ENCODE assay signal across 8 cellular contexts in the genomic region with DNA sequence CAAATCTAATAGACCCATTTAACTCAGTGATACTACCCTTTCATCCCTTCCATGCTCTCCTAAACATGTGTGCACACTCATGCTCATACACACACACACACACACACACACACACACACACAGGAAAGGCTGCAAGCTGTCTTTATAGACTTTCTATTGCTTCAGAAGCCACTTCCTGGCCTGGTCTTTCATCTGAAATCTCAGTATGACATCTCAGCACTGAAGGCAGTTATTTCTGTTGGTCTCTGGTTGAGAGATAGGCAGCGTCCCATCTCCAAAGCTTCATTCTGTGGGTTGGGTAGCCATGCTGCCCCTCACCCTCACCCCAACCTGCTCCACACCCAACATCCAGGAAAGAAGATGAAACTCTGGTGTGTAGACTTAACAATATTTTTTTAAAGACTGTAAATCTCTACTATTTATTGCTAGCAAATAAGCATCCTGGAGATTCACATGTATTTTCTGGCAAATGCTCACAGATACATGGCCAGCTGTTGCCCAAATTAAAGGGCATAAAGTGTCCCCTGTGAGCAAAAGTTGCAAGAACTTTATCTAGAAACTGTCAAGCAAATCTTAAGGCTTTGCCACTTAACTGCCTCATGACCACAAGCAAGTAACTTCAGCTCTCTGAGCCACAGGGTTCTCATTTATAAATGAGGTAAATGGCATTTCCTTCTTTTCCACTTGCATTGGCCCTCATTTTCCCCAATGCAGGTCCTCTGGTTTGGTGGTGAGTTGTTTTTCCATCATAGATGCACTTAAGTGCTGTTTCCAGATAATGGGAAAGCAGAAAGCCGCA.
A peak's percentile ranks its signal among the peaks of the same experiment; 100 is the strongest.
DNase-seq lines count a peak whose midpoint lies in the region; ATAC-seq, FAIRE-seq and TF ChIP-seq lines count a peak whose summit lies in the region.

No MANE protein-coding gene starts in this region.

- ATAC-seq in GM21737 (IDR thresholded peaks at IDR 0.05; ENCODE audit: unreplicated experiment), result peak; percentile 87
- ATAC-seq in pancreas, result no peak
- no peak for ATAC-seq in HG02759 (IDR thresholded peaks at IDR 0.05; ENCODE audit: unreplicated experiment)
- ATAC-seq in heart left ventricle, result no peak

- peak overlapping the region in 2 of 10 experiments; percentile 13 to 30; a peak in 1 of 20 replicates for H3K4me3 ChIP-seq in BLaER1 treated with 17β-estradiol and CSF1 and Interleukin-3, amounts not matched to agents 10 nM and 100 nM
- H3K4me3 ChIP-seq in Peyer's patch, result no peak overlapping the region
- H3K4me3 ChIP-seq in pancreas, result no peak overlapping the region
- no peak overlapping the region for H3K4me3 ChIP-seq in heart left ventricle

- H3K4me2 ChIP-seq in BLaER1 treated with 17β-estradiol and CSF1 and Interleukin-3, amounts not matched to agents 10 nM and 100 nM, result peak overlapping the region; percentile 19 to 87 (median 78)

- in situ Hi-C loops in ACHN (cut with HindIII; ENCODE audit: low pct_ligation_motif_present, low pct_unique_long_range_greater_than_20kb, low sequenced_read_pairs), result no loop called here

- peaks cover 28 to 69% (median 48%) of the 10 kb centered on the region in 10 experiments for H3K4me1 ChIP-seq in BLaER1 treated with 17β-estradiol and CSF1 and Interleukin-3, amounts not matched to agents 10 nM and 100 nM
- H3K4me1 ChIP-seq in Peyer's patch, result no peaks in the 10 kb centered on the region
- no peaks in the 10 kb centered on the region for H3K4me1 ChIP-seq in pancreas
- no peaks in the 10 kb centered on the region for H3K4me1 ChIP-seq in heart left ventricle

- intact Hi-C loops in pancreas (cut with DNase I), result no loop called here
- intact Hi-C loops in heart left ventricle (cut with DNase I), result no loop called here

- peak overlapping the region; percentile 75 for H3K27ac Mint-ChIP-seq in activated naive CD8-positive, alpha-beta T cell treated with anti-CD3 and anti-CD28 coated beads for 36 hours

- FAIRE-seq in pancreas (lab: Jason Lieb, UNC), result no peak

- TF ChIP-seq CTCF in Peyer's patch (IDR thresholded peaks at IDR 0.05), result no peak
- TF ChIP-seq CTCF in pancreas (IDR thresholded peaks at IDR 0.05), result no peak
- no peak for TF ChIP-seq CTCF in heart left ventricle (IDR thresholded peaks at IDR 0.05)

- peaks cover 20 to 78% (median 68%) of the 10 kb centered on the region in 11 experiments for H3K9me3 ChIP-seq in BLaER1 treated with 17β-estradiol and CSF1 and Interleukin-3, amounts not matched to agents 10 nM and 100 nM (replicated peaks in 1 of 11)
- H3K9me3 ChIP-seq in Peyer's patch (no peaks in the 10 kb centered on the region), pancreas (no peaks in the 10 kb centered on the region), heart left ventricle (no peaks in the 10 kb centered on the region)

- peaks cover 31% of the 10 kb centered on the region for H3K4me1 Mint-ChIP-seq in activated naive CD8-positive, alpha-beta T cell treated with anti-CD3 and anti-CD28 coated beads for 36 hours

- H3K36me3 ChIP-seq in BLaER1 treated with 17β-estradiol and CSF1 and Interleukin-3, amounts not matched to agents 10 nM and 100 nM, result peaks cover 0 to 18% (median 0%) of the 10 kb centered on the region in 11 experiments; a peak in 5 of 22 replicates
- H3K36me3 ChIP-seq in Peyer's patch (no peaks in the 10 kb centered on the region), pancreas (no peaks in the 10 kb centered on the region), heart left ventricle (no peaks in the 10 kb centered on the region)

- peak in 2 of 3 donors; percentile 34 to 54 for DNase-seq in Peyer's patch
- peak; percentile 37 for DNase-seq in activated naive CD8-positive, alpha-beta T cell treated with anti-CD3 and anti-CD28 coated beads for 36 hours
- no peak for DNase-seq in pancreas
- DNase-seq in ACHN, result no peak
- no peak for DNase-seq in heart left ventricle

- TF ChIP-seq POLR2A in Peyer's patch (IDR thresholded peaks at IDR 0.05), result no peak
- TF ChIP-seq POLR2A in heart left ventricle (IDR thresholded peaks at IDR 0.05), result no peak

- no peaks in the 10 kb centered on the region for H4K20me1 ChIP-seq in BLaER1 treated with 17β-estradiol and CSF1 and Interleukin-3, amounts not matched to agents 10 nM and 100 nM

- 60 to 74% methylated on average over 2 of the region's 2 CpGs for WGBS in pancreas, 2 donors
- whole genome bisulfite sequencing in heart left ventricle, 4 donors, result 60 to 68% (median 65%) methylated on average over 2 of the region's 2 CpGs

- no peaks in the 10 kb centered on the region for H3K9me3 Mint-ChIP-seq in activated naive CD8-positive, alpha-beta T cell treated with anti-CD3 and anti-CD28 coated beads for 36 hours

- H3K4me3 Mint-ChIP-seq in activated naive CD8-positive, alpha-beta T cell treated with anti-CD3 and anti-CD28 coated beads for 36 hours, result no peak overlapping the region

- H3K27me3 Mint-ChIP-seq in activated naive CD8-positive, alpha-beta T cell treated with anti-CD3 and anti-CD28 coated beads for 36 hours, result no peaks in the 10 kb centered on the region

- H3K36me3 Mint-ChIP-seq in activated naive CD8-positive, alpha-beta T cell treated with anti-CD3 and anti-CD28 coated beads for 36 hours, result peaks cover 5% of the 10 kb centered on the region

- peak overlapping the region in 10 of 11 experiments; percentile 0 to 99 (median 93); a peak in 18 of 22 replicates for H3K27ac ChIP-seq in BLaER1 treated with 17β-estradiol and CSF1 and Interleukin-3, amounts not matched to agents 10 nM and 100 nM
- no peak overlapping the region for H3K27ac ChIP-seq in Peyer's patch
- no peak overlapping the region for H3K27ac ChIP-seq in pancreas
- no peak overlapping the region for H3K27ac ChIP-seq in heart left ventricle

- no peaks in the 10 kb centered on the region for H3K27me3 ChIP-seq in BLaER1 treated with 17β-estradiol and CSF1 and Interleukin-3, amounts not matched to agents 10 nM and 100 nM
- no peaks in the 10 kb centered on the region for H3K27me3 ChIP-seq in Peyer's patch
- no peaks in the 10 kb centered on the region for H3K27me3 ChIP-seq in pancreas
- H3K27me3 ChIP-seq in heart left ventricle, result no peaks in the 10 kb centered on the region

- peak overlapping the region in 8 of 11 experiments; percentile 44 to 89 (median 79); a peak in 16 of 22 replicates for H3K9ac ChIP-seq in BLaER1 treated with 17β-estradiol and CSF1 and Interleukin-3, amounts not matched to agents 10 nM and 100 nM

Comparison
In these comparisons a context has a peak if more than half of its experiments do, and no peak if none do; other contexts are left out.
1. H3K27ac ChIP-seq: peak in BLaER1 treated with 17β-estradiol and CSF1 and Interleukin-3, amounts not matched to agents 10 nM and 100 nM (10 of 11); none in Peyer's patch (0 of 4), pancreas (0 of 4) and heart left ventricle (0 of 12).
2. DNase-seq: peak in Peyer's patch (2 of 3) and activated naive CD8-positive, alpha-beta T cell treated with anti-CD3 and anti-CD28 coated beads for 36 hours (single experiment); none in pancreas (0 of 6), ACHN (single experiment) and heart left ventricle (0 of 5).